Comparison of ENCODE assay signal across 1 cellular context in genomic region chr1:23238565-23238964, GRCh38.
TF ChIP-seq lines count a peak whose summit lies in the region.

No MANE protein-coding gene starts in this region.

TF ChIP-seq in GM23338, 12 proteins besides CTCF, POLR2A, EP300 and RAD21 (continued from another document):
- no peak for TF ChIP-seq ZNF462 (CRISPR knock-in tag; IDR thresholded peaks at IDR 0.05)
- TF ChIP-seq CREB1 (CRISPR knock-in tag; IDR thresholded peaks at IDR 0.05; ENCODE audit: low read depth) = no peak
- no peak for TF ChIP-seq STAT1 (IDR thresholded peaks at IDR 0.05; ENCODE audit: unreplicated experiment)
- TF ChIP-seq JUNB (IDR thresholded peaks at IDR 0.05; ENCODE audit: unreplicated experiment) = no peak
- TF ChIP-seq ZNF331 (CRISPR knock-in tag; IDR thresholded peaks at IDR 0.05; ENCODE audit: low read depth) = no peak
- TF ChIP-seq ZNF114 (CRISPR knock-in tag; IDR thresholded peaks at IDR 0.05) = no peak
